ENCODE assay signal across 8 cellular contexts in genomic region chr10:5811387-5811821, GRCh38. TPM values are rescaled to one million over a fixed set of nuclear protein-coding genes. Genes with fewer than 3 reads are reported as not detected.
DNase-seq lines count a peak whose midpoint lies in the region; ATAC-seq lines count a peak whose summit lies in the region.

No MANE protein-coding gene starts in this region.

- H3K36me3 Mint-ChIP-seq in dendritic cell treated with granulocyte-macrophage colony-stimulating factor and Interleukin-4, amounts not matched to agents 40 ng/mL and 50 ng/mL, for 4 days (ENCODE audit: low read depth), result peaks cover 39% of the 10 kb centered on the region
- H3K36me3 Mint-ChIP-seq in naive thymus-derived CD4-positive, alpha-beta T cell, result peaks cover 0 to 20% (median 4%) of the 10 kb centered on the region in 5 donors

- CTCF ChIA-PET in naive thymus-derived CD4-positive, alpha-beta T cell (lab: Charles Lee), result no interaction called here

- H3K4me3 Mint-ChIP-seq in dendritic cell treated with granulocyte-macrophage colony-stimulating factor and Interleukin-4, amounts not matched to agents 40 ng/mL and 50 ng/mL, for 4 days, result peak overlapping the region; percentile 99
- H3K4me3 Mint-ChIP-seq in naive thymus-derived CD4-positive, alpha-beta T cell, result peak overlapping the region; percentile 85 to 94 (median 93)

- POLR2A ChIA-PET in naive thymus-derived CD4-positive, alpha-beta T cell (lab: Charles Lee), result interaction anchor here (0.7 to 3.2 kb wide), 6 partner anchors 13 to 246 kb away, joined by 3 to 14 read pairs (median 3); partner anchors contain the start of genes ANKRD16 and FBH1

- peaks cover 34 to 49% of the 10 kb centered on the region in 2 donors for H3K4me1 ChIP-seq in naive thymus-derived CD4-positive, alpha-beta T cell (ENCODE audit: control insufficient read depth in 2 of 2, insufficient read depth in 2 of 2, low read length in 2 of 2)

- ATAC-seq in naive thymus-derived CD4-positive, alpha-beta T cell, result no peak
- ATAC-seq in GM19452 (IDR thresholded peaks at IDR 0.05; ENCODE audit: unreplicated experiment) (no peak), GM21825 (IDR thresholded peaks at IDR 0.05; ENCODE audit: unreplicated experiment) (no peak)

- peaks cover 63% of the 10 kb centered on the region for H3K4me1 Mint-ChIP-seq in dendritic cell treated with granulocyte-macrophage colony-stimulating factor and Interleukin-4, amounts not matched to agents 40 ng/mL and 50 ng/mL, for 4 days (ENCODE audit: low read depth)
- H3K4me1 Mint-ChIP-seq in naive thymus-derived CD4-positive, alpha-beta T cell, result peaks cover 57 to 80% (median 74%) of the 10 kb centered on the region in 7 donors

- H3K27ac Mint-ChIP-seq in dendritic cell treated with granulocyte-macrophage colony-stimulating factor and Interleukin-4, amounts not matched to agents 40 ng/mL and 50 ng/mL, for 4 days, result peak overlapping the region; percentile 98
- peak overlapping the region; percentile 62 to 95 (median 85) for H3K27ac Mint-ChIP-seq in naive thymus-derived CD4-positive, alpha-beta T cell

- H3K27ac ChIP-seq in naive thymus-derived CD4-positive, alpha-beta T cell (ENCODE audit: low read depth, low read length), result peak overlapping the region; percentile 99

- H3K4me3 ChIP-seq in naive thymus-derived CD4-positive, alpha-beta T cell (ENCODE audit: low read length), result peak overlapping the region; percentile 65

- DNase-seq in NCI-H2227 (lab: John Stamatoyannopoulos, UW; ENCODE audit: unreplicated experiment) (peak; percentile 6), NCI-H2227 treated with DMSO at 0.1 percent for 48 hours (lab: John Stamatoyannopoulos, UW) (no peak), NCI-H82 treated with DMSO at 0.1 percent for 48 hours (lab: John Stamatoyannopoulos, UW; ENCODE audit: unreplicated experiment) (peak; percentile 17), ecto neural progenitor cell (ENCODE audit: low spot score) (no peak)
- no peak for DNase-seq in naive thymus-derived CD4-positive, alpha-beta T cell

- no peaks in the 10 kb centered on the region for H3K9me3 Mint-ChIP-seq in dendritic cell treated with granulocyte-macrophage colony-stimulating factor and Interleukin-4, amounts not matched to agents 40 ng/mL and 50 ng/mL, for 4 days
- no peaks in the 10 kb centered on the region for H3K9me3 Mint-ChIP-seq in naive thymus-derived CD4-positive, alpha-beta T cell

- no peaks in the 10 kb centered on the region for H3K27me3 ChIP-seq in naive thymus-derived CD4-positive, alpha-beta T cell (ENCODE audit: control insufficient read depth in 2 of 2, insufficient read depth in 2 of 2, low read length in 2 of 2)

- no peaks in the 10 kb centered on the region for H3K9me3 ChIP-seq in naive thymus-derived CD4-positive, alpha-beta T cell (ENCODE audit: control insufficient read depth in 2 of 3, low read length in 3 of 3)

- peaks cover 0 to 10% (median 0%) of the 10 kb centered on the region in 3 experiments for H3K36me3 ChIP-seq in naive thymus-derived CD4-positive, alpha-beta T cell (ENCODE audit: control insufficient read depth in 2 of 3, insufficient read depth in 3 of 3, low read length in 3 of 3)

- H3K27me3 Mint-ChIP-seq in dendritic cell treated with granulocyte-macrophage colony-stimulating factor and Interleukin-4, amounts not matched to agents 40 ng/mL and 50 ng/mL, for 4 days, result no peaks in the 10 kb centered on the region
- H3K27me3 Mint-ChIP-seq in naive thymus-derived CD4-positive, alpha-beta T cell, result no peaks in the 10 kb centered on the region

- intact Hi-C loops in dendritic cell treated with granulocyte-macrophage colony-stimulating factor and Interleukin-4, amounts not matched to agents 40 ng/mL and 50 ng/mL, for 4 days (cut with micrococcal nuclease), result loop anchor here (5.0 kb wide), 1 partner anchor 129 kb away; the partner anchor contains the start of gene TASOR2
- intact Hi-C loops in naive thymus-derived CD4-positive, alpha-beta T cell (cut with micrococcal nuclease), result loop anchor here (2.0 to 10.0 kb wide), 11 partner anchors 17 to 1973 kb away; partner anchors contain the start of genes IL15RA (in 2 of the 2), ATP5F1C (in 1 of the 2), KIN (in 1 of the 2) and RBM17 (in 1 of the 2)

RNA-seq across cellular contexts. Expression of gene GDI2, which starts 1.8 kb away (rescaled TPM):
- total RNA-seq in naive thymus-derived CD4-positive, alpha-beta T cell, result 100 to 1,000 TPM in 4 of 5 experiments, 10 to 100 TPM in 1; 85.3 to 236 (median 121) TPM
- 100 to 1,000 TPM; 144 to 186 TPM for polyA plus RNA-seq in naive thymus-derived CD4-positive, alpha-beta T cell

Comparison
In these comparisons a context has a peak if more than half of its experiments do, and no peak if none do; other contexts are left out.
1. DNase-seq: peak in NCI-H2227 (single experiment) and NCI-H82 treated with DMSO at 0.1 percent for 48 hours (single experiment); none in NCI-H2227 treated with DMSO at 0.1 percent for 48 hours (single experiment), naive thymus-derived CD4-positive, alpha-beta T cell (0 of 9) and ecto neural progenitor cell (single experiment).